Comparison of ENCODE assay signal across 16 cellular contexts in genomic region chr5:42461507-42461906, GRCh38. TPM values are rescaled to one million over a fixed set of nuclear protein-coding genes. Genes with fewer than 3 reads are reported as not detected.
DNase-seq lines count a peak whose midpoint lies in the region; ATAC-seq and TF ChIP-seq lines count a peak whose summit lies in the region.
"Had no signal": no experiment of that assay in that cellular context is flagged by ENCODE, and none has a peak within 500 bp of the region (broad histone marks: within the 10 kb centered on the region; RNA-seq: fewer than 3 reads in every experiment).

No MANE protein-coding gene starts in this region.

- H3K27ac ChIP-seq in right atrium auricular region, result no peak overlapping the region
- H3K27ac ChIP-seq in right lobe of liver, result peak overlapping the region in 2 of 3 donors; percentile 18 to 39
- H3K27ac ChIP-seq in gastrocnemius medialis, result peak overlapping the region in 3 of 4 donors; percentile 21 to 55 (median 30)
- H3K27ac ChIP-seq: 22Rv1 had no signal

- intact Hi-C loops in Right ventricle myocardium inferior (cut with DNase I), result no loop called here
- intact Hi-C loops in right lobe of liver (cut with DNase I), result no loop called here
- intact Hi-C loops in gastrocnemius medialis (cut with DNase I; ENCODE audit: low total_unique reads), result no loop called here

- H3K36me3 ChIP-seq in right atrium auricular region (no peaks in the 10 kb centered on the region), right lobe of liver (no peaks in the 10 kb centered on the region), gastrocnemius medialis (no peaks in the 10 kb centered on the region)
- H3K36me3 ChIP-seq: HAP-1 had no signal

- H3K4me3 ChIP-seq in right atrium auricular region (no peak overlapping the region), LNCaP clone FGC (ENCODE audit: low read depth, low read length) (no peak overlapping the region), right lobe of liver (no peak overlapping the region), gastrocnemius medialis (no peak overlapping the region)
- H3K4me3 ChIP-seq: HAP-1 had no signal

- TF ChIP-seq POLR2A in right lobe of liver (IDR thresholded peaks at IDR 0.05) (no peak), gastrocnemius medialis (IDR thresholded peaks at IDR 0.05) (no peak)

- ATAC-seq in Right ventricle myocardium inferior (peak; percentile 48), right lobe of liver (peak; percentile 72 to 86 (median 81)), gastrocnemius medialis (peak in 1 of 2 donors; percentile 88), GM19351 (IDR thresholded peaks at IDR 0.05; ENCODE audit: unreplicated experiment) (no peak), HG03108 (IDR thresholded peaks at IDR 0.05; ENCODE audit: unreplicated experiment) (no peak)

- DNase-seq in Right ventricle myocardium inferior (ENCODE audit: missing footprints) (no peak), right atrium auricular region (ENCODE audit: low spot score) (no peak), LNCaP clone FGC (ENCODE audit: low read depth) (peak; percentile 69), right lobe of liver (no peak), gastrocnemius medialis (no peak)
- DNase-seq in activated CD4-positive, alpha-beta T cell treated with anti-CD3 and anti-CD28 coated beads, Interleukin-2, amount 50 U/mL, for 48 hours, result no peak
- DNase-seq: Caco-2; CD8-positive, alpha-beta memory T cell; DMS53; GF-D8; HFFc6 had no signal

- H3K4me1 ChIP-seq in right atrium auricular region (peaks cover 0 to 12% of the 10 kb centered on the region in 2 donors), right lobe of liver (peaks cover 0 to 26% (median 3%) of the 10 kb centered on the region in 4 donors), gastrocnemius medialis (peaks cover 29 to 51% of the 10 kb centered on the region in 2 donors)
- H3K4me1 ChIP-seq: Caco-2, HAP-1 had no signal

- H3K27me3 ChIP-seq in right atrium auricular region, result no peaks in the 10 kb centered on the region
- no peaks in the 10 kb centered on the region for H3K27me3 ChIP-seq in right lobe of liver
- no peaks in the 10 kb centered on the region for H3K27me3 ChIP-seq in gastrocnemius medialis

- 36% methylated on average over 1 of the region's 1 CpG for WGBS in right lobe of liver (ENCODE audit: insufficient coverage, low coverage, low lambda C conversion rate, missing lambda C conversion rate)

- in situ Hi-C loops in gastrocnemius medialis (cut with MboI; ENCODE audit: low sequenced_read_pairs in 4 of 4), result no loop called here

- TF ChIP-seq CTCF in right atrium auricular region (IDR thresholded peaks at IDR 0.05), result no peak
- no peak for TF ChIP-seq CTCF in LNCaP clone FGC (IDR thresholded peaks at IDR 0.05; ENCODE audit: control insufficient read depth, extremely low read depth, insufficient read depth)
- TF ChIP-seq CTCF in right lobe of liver (IDR thresholded peaks at IDR 0.05), result no peak
- no peak for TF ChIP-seq CTCF in gastrocnemius medialis (IDR thresholded peaks at IDR 0.05 in 4 of 5, conservative IDR thresholded peaks at IDR 0.05 in 1 of 5)

- H3K9me3 ChIP-seq in right atrium auricular region (no peaks in the 10 kb centered on the region), right lobe of liver (no peaks in the 10 kb centered on the region), gastrocnemius medialis (no peaks in the 10 kb centered on the region)
- H3K9me3 ChIP-seq: Caco-2, HAP-1 had no signal

RNA-seq across cellular contexts. Expression of gene GHR, which starts 38.3 kb away (rescaled TPM):
- total RNA-seq in Right ventricle myocardium inferior, result 14.7 TPM
- total RNA-seq in right atrium auricular region, result 10 to 100 TPM; 10.8 to 10.9 TPM
- total RNA-seq in right lobe of liver, result 10 to 100 TPM; 25.9 to 90.7 (median 71.9) TPM
- 100 to 1,000 TPM in 1 of 4 donors, 10 to 100 TPM in 3; 38.9 to 105 (median 74.8) TPM for total RNA-seq in gastrocnemius medialis
- total RNA-seq: A673; CD8-positive, alpha-beta memory T cell had no signal

Comparison
In these comparisons a context has a peak if more than half of its experiments do, and no peak if none do; other contexts are left out.
1. ATAC-seq: peak in Right ventricle myocardium inferior (single experiment) and right lobe of liver (4 of 4); none in GM19351 (single experiment) and HG03108 (single experiment).
2. H3K27ac ChIP-seq: peak in right lobe of liver (2 of 3) and gastrocnemius medialis (3 of 4); none in right atrium auricular region (0 of 2).